ENCODE assay signal across 14 cellular contexts in the genomic region with DNA sequence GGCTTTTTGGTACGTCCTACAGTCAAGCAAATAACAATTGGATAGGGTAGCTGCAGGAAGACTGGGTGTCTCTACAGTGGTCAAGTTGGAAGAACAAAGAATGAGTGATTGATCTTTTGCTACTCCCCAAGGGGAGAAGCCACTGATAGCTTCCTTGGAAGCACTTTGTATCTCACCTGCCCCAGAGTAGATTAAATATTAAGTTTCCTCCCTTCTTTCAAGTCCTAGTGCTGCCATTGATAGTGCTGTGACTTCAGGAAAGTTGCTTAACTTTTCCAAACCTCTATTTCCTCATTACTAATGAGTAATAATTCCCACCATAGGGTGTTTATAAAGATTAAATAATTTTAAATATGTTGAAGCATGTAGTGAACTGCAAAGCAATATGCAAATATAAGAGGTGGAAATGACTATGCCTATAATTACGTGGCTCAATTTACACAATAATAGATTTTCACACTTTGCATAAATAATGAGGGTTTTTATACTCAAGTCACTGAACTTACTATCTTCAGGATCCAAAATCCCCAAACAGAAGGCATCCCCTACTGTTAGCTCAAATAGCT. TPM values are rescaled to one million over a fixed set of nuclear protein-coding genes. Genes with fewer than 3 reads are reported as not detected.
DNase-seq lines count a peak whose midpoint lies in the region; ATAC-seq and TF ChIP-seq lines count a peak whose summit lies in the region.
"Had no signal": no experiment of that assay in that cellular context is flagged by ENCODE, and none has a peak within 500 bp of the region (broad histone marks: within the 10 kb centered on the region; RNA-seq: fewer than 3 reads in every experiment).

No MANE protein-coding gene starts in this region.

- no peaks in the 10 kb centered on the region for H4K20me1 ChIP-seq in MM.1S (ENCODE audit: insufficient read depth, low read length)

- H3K4me1 ChIP-seq in MM.1S (ENCODE audit: low read length) (peaks cover 10% of the 10 kb centered on the region), esophagus squamous epithelium (peaks cover 14 to 52% (median 19%) of the 10 kb centered on the region in 3 donors), stomach (peaks cover 9 to 31% (median 17%) of the 10 kb centered on the region in 4 donors)

- H3K27me3 ChIP-seq in MM.1S (replicated peaks; ENCODE audit: insufficient read depth, low read length) (no peaks in the 10 kb centered on the region), esophagus squamous epithelium (no peaks in the 10 kb centered on the region), stomach (no peaks in the 10 kb centered on the region)

- DNase-seq in MM.1S (no peak), esophagus squamous epithelium (lab: John Stamatoyannopoulos, UW) (no peak), stomach (no peak), DMS 273 treated with DMSO at 0.1 percent for 48 hours (lab: John Stamatoyannopoulos, UW) (no peak)
- DNase-seq in stimulated activated CD4-positive, alpha-beta T cell treated with anti-CD3 and anti-CD28 coated beads, Interleukin-2, amount 100 ng/mL, for 24 hours = no peak
- DNase-seq in activated CD4-positive, alpha-beta T cell treated with anti-CD3 and anti-CD28 coated beads, Interleukin-2, amount 50 U/mL, for 1 hour = no peak
- DNase-seq: amniotic stem cell; effector memory CD8-positive, alpha-beta T cell; NCI-H510A; psoas muscle had no signal

- no peaks in the 10 kb centered on the region for H3K9me3 ChIP-seq in MM.1S (replicated peaks; ENCODE audit: insufficient read depth, low read length)
- H3K9me3 ChIP-seq in esophagus squamous epithelium = no peaks in the 10 kb centered on the region
- no peaks in the 10 kb centered on the region for H3K9me3 ChIP-seq in stomach
- H3K9me3 ChIP-seq: psoas muscle, SJSA1 had no signal

- no peak for TF ChIP-seq POLR2A in esophagus squamous epithelium (IDR thresholded peaks at IDR 0.05)
- no peak for TF ChIP-seq POLR2A in stomach (IDR thresholded peaks at IDR 0.05)

- H3K27ac ChIP-seq in MM.1S (ENCODE audit: low read length) (peak overlapping the region; percentile 5; the same call in 1 of the 2 replicates), esophagus squamous epithelium (peak overlapping the region; percentile 66 to 78 (median 70)), stomach (peak overlapping the region; percentile 20 to 68 (median 26))
- H3K27ac ChIP-seq: HL-60, psoas muscle, SJSA1 had no signal

- H3K9me2 ChIP-seq in MM.1S (replicated peaks; ENCODE audit: insufficient read depth, low read length) = no peaks in the 10 kb centered on the region

- H3K4me3 ChIP-seq in MM.1S (ENCODE audit: low read length) (no peak overlapping the region), esophagus squamous epithelium (no peak overlapping the region), stomach (no peak overlapping the region)
- H3K4me3 ChIP-seq: psoas muscle, SJSA1 had no signal

- H3K79me2 ChIP-seq in MM.1S (ENCODE audit: low read length) = no peaks in the 10 kb centered on the region

- no peak overlapping the region for H2AFZ ChIP-seq in MM.1S (ENCODE audit: low read length)

- H3F3A ChIP-seq in MM.1S (ENCODE audit: insufficient read depth, low read length) = no peaks in the 10 kb centered on the region

- no peak overlapping the region for H3K9ac ChIP-seq in MM.1S (ENCODE audit: low read length)

- intact Hi-C loops in esophagus squamous epithelium (cut with DNase I) = loop anchor here (5.0 kb wide), 1 partner anchor 307 kb away; no protein-coding TSS in a partner anchor
- intact Hi-C loops in stomach (cut with DNase I; ENCODE audit: low total_unique reads) = loop anchor here (10.0 kb wide), 1 partner anchor 309 kb away; no protein-coding TSS in a partner anchor

- TF ChIP-seq EP300 in stomach (IDR thresholded peaks at IDR 0.05) = no peak

- ATAC-seq in GM19455 (IDR thresholded peaks at IDR 0.05; ENCODE audit: unreplicated experiment) (peak; percentile 23), GM18858 (IDR thresholded peaks at IDR 0.05; ENCODE audit: unreplicated experiment) (no peak)
- ATAC-seq: effector memory CD8-positive, alpha-beta T cell had no signal

- H3K4me2 ChIP-seq in MM.1S (ENCODE audit: low read depth, low read length) = peak overlapping the region; percentile 4; the same call in 1 of the 2 replicates

- H3K36me3 ChIP-seq in MM.1S (replicated peaks; ENCODE audit: insufficient read depth, low read length) (no peaks in the 10 kb centered on the region), esophagus squamous epithelium (no peaks in the 10 kb centered on the region), stomach (no peaks in the 10 kb centered on the region)
- H3K36me3 ChIP-seq: SJSA1 had no signal

- 45 to 46% methylated on average over 2 of the region's 2 CpGs for WGBS in esophagus squamous epithelium, 2 donors
- 59 to 70% (median 65%) methylated on average over 2 of the region's 2 CpGs for WGBS in stomach, 5 donors

- no peak for TF ChIP-seq CTCF in MM.1S (IDR thresholded peaks at IDR 0.05; ENCODE audit: low read length)
- TF ChIP-seq CTCF in esophagus squamous epithelium (IDR thresholded peaks at IDR 0.05) = no peak
- TF ChIP-seq CTCF in stomach (IDR thresholded peaks at IDR 0.05) = no peak

RNA-seq across cellular contexts. Expression of a gene that starts 35.5 kb away (rescaled TPM):
- 100 to 1,000 TPM; 265 to 388 (median 325) TPM for total RNA-seq in esophagus squamous epithelium
- 100 to 1,000 TPM in 3 of 5 donors, 10 to 100 TPM in 2; 36.2 to 142 (median 113) TPM for total RNA-seq in stomach
- polyA plus RNA-seq in stomach = 10 to 100 TPM; 15.5 to 22.8 (median 19.4) TPM
- total RNA-seq: SJSA1 had no signal

Comparison
In these comparisons a context has a peak if more than half of its experiments do, and no peak if none do; other contexts are left out.
1. H3K27ac ChIP-seq: peak in every context shown above with its lines; median percentile 70 in esophagus squamous epithelium; 26 in stomach; 5 in MM.1S.